8 cellular contexts compared by ENCODE assay signal in the genomic region with DNA sequence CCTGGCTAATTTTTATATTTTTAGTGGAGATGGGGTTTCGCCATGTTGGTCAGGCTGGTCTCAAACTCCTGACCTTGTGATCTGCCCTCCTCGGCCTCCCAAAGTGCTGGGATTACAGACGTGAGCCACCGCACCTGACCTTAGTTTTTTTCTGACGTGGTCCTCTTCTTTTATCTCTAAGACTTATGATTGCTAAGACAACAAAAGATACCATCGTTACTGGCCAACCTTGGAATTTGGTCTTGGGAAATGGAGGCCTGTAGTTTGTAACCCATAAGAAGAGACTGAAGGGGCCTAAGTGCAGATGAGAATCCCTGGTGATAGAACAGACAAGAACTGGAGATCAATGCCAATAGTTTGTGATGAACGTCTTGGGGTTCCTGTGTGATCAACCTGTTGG. TPM values are rescaled to one million over a fixed set of nuclear protein-coding genes. Genes with fewer than 3 reads are reported as not detected.
A peak's percentile ranks its signal among the peaks of the same experiment; 100 is the strongest.
DNase-seq lines count a peak whose midpoint lies in the region; ATAC-seq, FAIRE-seq and TF ChIP-seq lines count a peak whose summit lies in the region.
"Not testable (repeated sequence)": the region's sequence is repeated elsewhere in the genome, so short reads cannot be mapped to it uniquely, and the experiment has no call there.

No MANE protein-coding gene starts in this region.

- H3K4me1 Mint-ChIP-seq in T-helper 1 cell treated with Interleukin-12 subunit alpha and Interleukin-12 subunit beta and Interleukin-4 antibody, amounts not matched to agents 30 μg/mL and 1 μg/mL, for 36 hours (ENCODE audit: low read depth) = peaks cover 52% of the 10 kb centered on the region
- peaks cover 46% of the 10 kb centered on the region for H3K4me1 Mint-ChIP-seq in activated T-helper 1 cell treated with anti-CD3 and anti-CD28 coated beads, Interleukin-12 subunit alpha, Interleukin-12 subunit beta, Interleukin-2, Interleukin-4 antibody, amounts not matched to agents 30 ng/mL and 10 ng/mL and 1 ng/mL, durations not matched to agents 14 hours and 24 hours and 36 hours (ENCODE audit: low read depth)
- H3K4me1 Mint-ChIP-seq in chondrocyte (ENCODE audit: low read depth) (peaks cover 52% of the 10 kb centered on the region), nephron progenitor cell (peaks cover 21% of the 10 kb centered on the region)

- H3K36me3 Mint-ChIP-seq in T-helper 1 cell treated with Interleukin-12 subunit alpha and Interleukin-12 subunit beta and Interleukin-4 antibody, amounts not matched to agents 30 μg/mL and 1 μg/mL, for 36 hours (ENCODE audit: low read depth) = peaks cover 17% of the 10 kb centered on the region
- H3K36me3 Mint-ChIP-seq in activated T-helper 1 cell treated with anti-CD3 and anti-CD28 coated beads, Interleukin-12 subunit alpha, Interleukin-12 subunit beta, Interleukin-2, Interleukin-4 antibody, amounts not matched to agents 30 ng/mL and 10 ng/mL and 1 ng/mL, durations not matched to agents 14 hours and 24 hours and 36 hours (ENCODE audit: low read depth) = peaks cover 26% of the 10 kb centered on the region
- H3K36me3 Mint-ChIP-seq in chondrocyte (ENCODE audit: low read depth); nephron progenitor cell (ENCODE audit: low read depth): not testable (repeated sequence)

- not testable (repeated sequence) for H3K27me3 ChIP-seq in hepatocyte, stomach, vagina

- not testable (repeated sequence) for H3K4me3 ChIP-seq in A549, hepatocyte, stomach, vagina

- not testable (repeated sequence) for TF ChIP-seq RAD21 in A549 (conservative IDR thresholded peaks at IDR 0.05 in 1 of 2, IDR thresholded peaks at IDR 0.05 in 1 of 2)

- 90% methylated on average over 7 of the region's 7 CpGs for WGBS in A549 (ENCODE audit: missing lambda C conversion rate)
- 69% methylated on average over 7 of the region's 7 CpGs for WGBS in hepatocyte (ENCODE audit: low lambda C conversion rate, missing lambda C conversion rate)
- 66 to 77% (median 73%) methylated on average over 7 of the region's 7 CpGs for WGBS in stomach, 5 donors

- TF ChIP-seq CTCF in A549 (IDR thresholded peaks at IDR 0.05); chondrocyte (IDR thresholded peaks at IDR 0.05); hepatocyte (IDR thresholded peaks at IDR 0.05; ENCODE audit: poor library complexity); nephron progenitor cell (IDR thresholded peaks at IDR 0.05); stomach (IDR thresholded peaks at IDR 0.05); vagina (IDR thresholded peaks at IDR 0.05): not testable (repeated sequence)

- CTCF ChIA-PET in A549 (lab: Yijun Ruan, JAX) = interaction anchor here (1.6 to 2.6 kb wide), 3 partner anchors 20 to 53 kb away, joined by 6 to 22 read pairs (median 20); no protein-coding TSS in a partner anchor

- H3K4me1 ChIP-seq in A549 (peaks cover 88% of the 10 kb centered on the region), hepatocyte (ENCODE audit: insufficient read depth) (peaks cover 56% of the 10 kb centered on the region), stomach (peaks cover 39 to 75% (median 62%) of the 10 kb centered on the region in 4 donors), vagina (peaks cover 70% of the 10 kb centered on the region)

- not testable (repeated sequence) for TF ChIP-seq POLR2A in A549 (IDR thresholded peaks at IDR 0.05; ENCODE audit: low read length); stomach (IDR thresholded peaks at IDR 0.05); vagina (IDR thresholded peaks at IDR 0.05)

- ATAC-seq in A549 = not testable (repeated sequence)

- H3K27ac Mint-ChIP-seq in T-helper 1 cell treated with Interleukin-12 subunit alpha and Interleukin-12 subunit beta and Interleukin-4 antibody, amounts not matched to agents 30 μg/mL and 1 μg/mL, for 36 hours = peak overlapping the region; percentile 78
- H3K27ac Mint-ChIP-seq in activated T-helper 1 cell treated with anti-CD3 and anti-CD28 coated beads, Interleukin-12 subunit alpha, Interleukin-12 subunit beta, Interleukin-2, Interleukin-4 antibody, amounts not matched to agents 30 ng/mL and 10 ng/mL and 1 ng/mL, durations not matched to agents 14 hours and 24 hours and 36 hours = peak overlapping the region; percentile 87
- H3K27ac Mint-ChIP-seq in chondrocyte (ENCODE audit: unreplicated experiment) (peak overlapping the region; percentile 22), nephron progenitor cell (peak overlapping the region; percentile 46)

- not testable (repeated sequence) for H3K9me3 ChIP-seq in A549; hepatocyte (ENCODE audit: low read depth); stomach; vagina

- intact Hi-C loops in activated T-helper 1 cell treated with anti-CD3 and anti-CD28 coated beads, Interleukin-12 subunit alpha, Interleukin-12 subunit beta, Interleukin-2, Interleukin-4 antibody, amounts not matched to agents 30 ng/mL and 10 ng/mL and 1 ng/mL, durations not matched to agents 14 hours and 24 hours and 36 hours (cut with micrococcal nuclease) = loop anchor here (1.0 kb wide), 2 partner anchors 8 to 11 kb away; no protein-coding TSS in a partner anchor
- intact Hi-C loops in stomach (cut with DNase I; ENCODE audit: low total_unique reads); vagina (cut with DNase I): not testable (repeated sequence)

- not testable (repeated sequence) for H3K4me3 Mint-ChIP-seq in T-helper 1 cell treated with Interleukin-12 subunit alpha and Interleukin-12 subunit beta and Interleukin-4 antibody, amounts not matched to agents 30 μg/mL and 1 μg/mL, for 36 hours; activated T-helper 1 cell treated with anti-CD3 and anti-CD28 coated beads, Interleukin-12 subunit alpha, Interleukin-12 subunit beta, Interleukin-2, Interleukin-4 antibody, amounts not matched to agents 30 ng/mL and 10 ng/mL and 1 ng/mL, durations not matched to agents 14 hours and 24 hours and 36 hours; chondrocyte (ENCODE audit: unreplicated experiment); nephron progenitor cell

- peak overlapping the region; percentile 21 for H3K4me2 ChIP-seq in A549
- H3K4me2 ChIP-seq in hepatocyte = peak overlapping the region; percentile 35

- H3K27me3 Mint-ChIP-seq in T-helper 1 cell treated with Interleukin-12 subunit alpha and Interleukin-12 subunit beta and Interleukin-4 antibody, amounts not matched to agents 30 μg/mL and 1 μg/mL, for 36 hours (ENCODE audit: low read depth); activated T-helper 1 cell treated with anti-CD3 and anti-CD28 coated beads, Interleukin-12 subunit alpha, Interleukin-12 subunit beta, Interleukin-2, Interleukin-4 antibody, amounts not matched to agents 30 ng/mL and 10 ng/mL and 1 ng/mL, durations not matched to agents 14 hours and 24 hours and 36 hours (ENCODE audit: insufficient read depth); chondrocyte (ENCODE audit: low read depth); nephron progenitor cell (ENCODE audit: low read depth, poor library complexity): not testable (repeated sequence)

- H2AFZ ChIP-seq in hepatocyte = not testable (repeated sequence)

- DNase-seq in A549 (ENCODE audit: low read depth in 1 of 2, low spot score in 1 of 2); activated T-helper 1 cell treated with anti-CD3 and anti-CD28 coated beads, Interleukin-12 subunit alpha, Interleukin-12 subunit beta, Interleukin-2, Interleukin-4 antibody, amounts not matched to agents 30 ng/mL and 10 ng/mL and 1 ng/mL, durations not matched to agents 14 hours and 24 hours and 36 hours (ENCODE audit: low spot score); chondrocyte (ENCODE audit: low spot score); nephron progenitor cell; stomach; vagina (ENCODE audit: extremely low spot score in 2 of 2): not testable (repeated sequence)
- DNase-seq in hepatocyte (ENCODE audit: low spot score) = peak; percentile 21

- H3K27ac ChIP-seq in A549 (peak overlapping the region; percentile 0 to 67; a peak in 4 of 6 replicates), hepatocyte (peak overlapping the region; percentile 96), stomach (peak overlapping the region in 4 of 5 donors; percentile 76 to 85 (median 84)), vagina (peak overlapping the region; percentile 91)

- H3K36me3 ChIP-seq in hepatocyte (replicated peaks; ENCODE audit: insufficient read depth, low read depth); stomach; vagina: not testable (repeated sequence)

- not testable (repeated sequence) for H3K9me3 Mint-ChIP-seq in T-helper 1 cell treated with Interleukin-12 subunit alpha and Interleukin-12 subunit beta and Interleukin-4 antibody, amounts not matched to agents 30 μg/mL and 1 μg/mL, for 36 hours; activated T-helper 1 cell treated with anti-CD3 and anti-CD28 coated beads, Interleukin-12 subunit alpha, Interleukin-12 subunit beta, Interleukin-2, Interleukin-4 antibody, amounts not matched to agents 30 ng/mL and 10 ng/mL and 1 ng/mL, durations not matched to agents 14 hours and 24 hours and 36 hours; chondrocyte (ENCODE audit: low read depth); nephron progenitor cell

- not testable (repeated sequence) for TF ChIP-seq EP300 in A549 (IDR thresholded peaks at IDR 0.05); stomach (IDR thresholded peaks at IDR 0.05)

- not testable (repeated sequence) for H4K20me1 ChIP-seq in hepatocyte (ENCODE audit: insufficient read depth, poor library complexity, severe bottlenecking)

- not testable (repeated sequence) for FAIRE-seq in A549 (lab: Jason Lieb, UNC)

- not testable (repeated sequence) for H3K9me2 ChIP-seq in hepatocyte (replicated peaks; ENCODE audit: insufficient read depth)

- peaks cover 78% of the 10 kb centered on the region for H3K79me2 ChIP-seq in hepatocyte

- POLR2A ChIA-PET in A549 (lab: Yijun Ruan, JAX) = not testable (repeated sequence)

RNA-seq across cellular contexts. Expression of a gene that starts 21.9 kb away (rescaled TPM):
- 341 and 360 TPM in 2 replicates for polyA plus RNA-seq in A549 (2011; rRNA removed)
- polyA plus RNA-seq in A549 (2012; cell fraction: cytosol; rRNA removed) = 322 and 418 TPM in 2 replicates
- 154 and 191 TPM in 2 replicates for polyA plus RNA-seq in A549 (2012; cell fraction: nucleus; rRNA removed)
- polyA plus RNA-seq in A549 (2017; fragmentation: RNase III; extraction: RNeasy Plus Mini Kit Qiagen cat#74134 plus additional on column Dnase treatment) = 514 to 554 TPM (median 521 TPM) in 3 replicates
- 342 and 464 TPM in 2 replicates for polyA minus RNA-seq in A549 (2011; rRNA and poly(A)+ RNA removed)
- total RNA-seq in activated T-helper 1 cell treated with anti-CD3 and anti-CD28 coated beads, Interleukin-12 subunit alpha, Interleukin-12 subunit beta, Interleukin-2, Interleukin-4 antibody, amounts not matched to agents 30 ng/mL and 10 ng/mL and 1 ng/mL, durations not matched to agents 14 hours and 24 hours and 36 hours = 36.2 and 38.0 TPM in 2 replicates
- total RNA-seq in chondrocyte = 88.1 to 100 TPM (median 99.0 TPM) in 3 replicates
- 98.8 and 107 TPM in 2 replicates for total RNA-seq in hepatocyte
- polyA plus RNA-seq in hepatocyte = 191 and 231 TPM in 2 replicates
- total RNA-seq in stomach = 100 to 1,000 TPM in 2 of 5 donors, 10 to 100 TPM in 3; 40.8 to 193 (median 58.4) TPM
- polyA plus RNA-seq in stomach = 100 to 1,000 TPM in 1 of 3 donors, 10 to 100 TPM in 2; 67.3 to 113 (median 94.3) TPM
- total RNA-seq in vagina = 63.6 TPM

Comparison
In these comparisons a context has a peak if more than half of its experiments do, and no peak if none do; other contexts are left out.
1. H3K27ac ChIP-seq: peak in every context shown above with its lines; median percentile 96 in hepatocyte; 91 in vagina; 84 in stomach; 34 in A549.
2. H3K27ac Mint-ChIP-seq: peak in every context shown above with its lines; median percentile 87 in activated T-helper 1 cell treated with anti-CD3 and anti-CD28 coated beads, Interleukin-12 subunit alpha, Interleukin-12 subunit beta, Interleukin-2, Interleukin-4 antibody, amounts not matched to agents 30 ng/mL and 10 ng/mL and 1 ng/mL, durations not matched to agents 14 hours and 24 hours and 36 hours; 78 in T-helper 1 cell treated with Interleukin-12 subunit alpha and Interleukin-12 subunit beta and Interleukin-4 antibody, amounts not matched to agents 30 μg/mL and 1 μg/mL, for 36 hours; 46 in nephron progenitor cell; 22 in chondrocyte.